ENCODE assay signal across 18 cellular contexts in genomic region chr11:126502159-126502558, GRCh38.
"Had no signal": no experiment of that assay in that cellular context is flagged by ENCODE, and none has a peak within 500 bp of the region (broad histone marks: within the 10 kb centered on the region; RNA-seq: fewer than 3 reads in every experiment).

No MANE protein-coding gene starts in this region.

- H3K4me3 ChIP-seq: cardiac muscle cell, gastrocnemius medialis, heart left ventricle, left ventricle myocardium inferior, mucosa of descending colon, spleen, thoracic aorta, upper lobe of left lung had no signal

- ATAC-seq: activated T-cell treated with anti-CD3 and anti-CD28 coated beads, Interleukin-2, amount 50 U/mL, for 72 hours; gastrocnemius medialis; heart left ventricle; mucosa of descending colon; stimulated activated naive B cell treated with anti-CD40 and anti-IgM and Interleukin-4, amounts not matched to agents 10 μg/mL and 1 μg/mL and 100 μg/mL, for 72 hours had no signal

- DNase-seq: activated CD4-positive, alpha-beta T cell treated with anti-CD3 and anti-CD28 coated beads, Interleukin-2, amount 50 U/mL, for 4 hours; activated gamma-delta T cell treated with Interleukin-2 at 50 U/mL for 16 hours; activated T-cell treated with anti-CD3 and anti-CD28 coated beads, Interleukin-2, amount 50 U/mL, for 72 hours; erythroblast; gastrocnemius medialis; heart left ventricle; kidney glomerular epithelial cell; left ventricle myocardium inferior; mucosa of descending colon; naive B cell; spleen; stimulated activated CD4-positive, alpha-beta T cell treated with anti-CD3 and anti-CD28 coated beads, Interleukin-4, amount 100 ng/mL, for 4 hours; stimulated activated naive B cell treated with anti-CD40 and anti-IgM and Interleukin-4, amounts not matched to agents 10 μg/mL and 1 μg/mL and 100 μg/mL, for 72 hours; T-helper 2 cell; upper lobe of left lung; WERI-Rb-1 had no signal
